In genomic region chr7:24786941-24787340, GRCh38 we compare ENCODE assay signal across 9 cellular contexts. TPM values are rescaled to one million over a fixed set of nuclear protein-coding genes. Genes with fewer than 3 reads are reported as not detected.
DNase-seq lines count a peak whose midpoint lies in the region; ATAC-seq, FAIRE-seq and TF ChIP-seq lines count a peak whose summit lies in the region.
"Had no signal": no experiment of that assay in that cellular context is flagged by ENCODE, and none has a peak within 500 bp of the region (broad histone marks: within the 10 kb centered on the region; RNA-seq: fewer than 3 reads in every experiment).

No MANE protein-coding gene starts in this region.

- peak; percentile 94 for FAIRE-seq in H54 (lab: Jason Lieb, UNC)

- intact Hi-C loops in right cardiac atrium (cut with DNase I), result no loop called here

- peak; percentile 47 to 55 for ATAC-seq in right cardiac atrium
- no peak for ATAC-seq in HG02642 (IDR thresholded peaks at IDR 0.05; ENCODE audit: poor library complexity, unreplicated experiment)
- no peak for ATAC-seq in GM19351 (IDR thresholded peaks at IDR 0.05; ENCODE audit: unreplicated experiment)

- H3K27me3 ChIP-seq in right cardiac atrium (ENCODE audit: control insufficient read depth, insufficient read depth), result no peaks in the 10 kb centered on the region
- no peaks in the 10 kb centered on the region for H3K27me3 ChIP-seq in HAP-1 (ENCODE audit: low read depth)

- no peaks in the 10 kb centered on the region for H3K36me3 ChIP-seq in HAP-1 (replicated peaks)

- TF ChIP-seq POLR2A in H54 (IDR thresholded peaks at IDR 0.05; ENCODE audit: low read depth, low read length), result no peak

- H3K27ac ChIP-seq in right cardiac atrium (ENCODE audit: low read length), result no peak overlapping the region

- no peak for TF ChIP-seq CTCF in AG09309 (IDR thresholded peaks at IDR 0.05; ENCODE audit: control insufficient read depth, insufficient read depth, low read depth, low read length, missing control alignments)
- no peak for TF ChIP-seq CTCF in GM10266 (IDR thresholded peaks at IDR 0.05; ENCODE audit: control insufficient read depth, insufficient read depth, low read depth, missing control alignments)

- in situ Hi-C loops in HAP-1 (cut with MboI; ENCODE audit: low sequenced_read_pairs), result no loop called here

- 73% methylated on average over 5 of the region's 5 CpGs for WGBS in right cardiac atrium

- peak; percentile 93 for DNase-seq in AG09309 (ENCODE audit: low read depth)
- DNase-seq in H54 (ENCODE audit: insufficient read length, low spot score), result peak; percentile 89
- DNase-seq in T1000 (lab: John Stamatoyannopoulos, UW), result peak; percentile 67
- DNase-seq in right cardiac atrium, result no peak
- no peak for DNase-seq in HAP-1 (ENCODE audit: low spot score in 2 of 2)
- DNase-seq in GM10266 (ENCODE audit: extremely low spot score), result no peak
- DNase-seq: activated T-cell treated with anti-CD3 and anti-CD28 coated beads, Interleukin-2, amount 50 U/mL, for 4 hours had no signal

- no peak overlapping the region for H3K4me3 ChIP-seq in AG09309 (ENCODE audit: control insufficient read depth, low read depth, low read length)
- H3K4me3 ChIP-seq in right cardiac atrium (ENCODE audit: low read length), result no peak overlapping the region
- no peak overlapping the region for H3K4me3 ChIP-seq in HAP-1

- H3K9me3 ChIP-seq in right cardiac atrium (ENCODE audit: control insufficient read depth, low read length), result no peaks in the 10 kb centered on the region
- H3K9me3 ChIP-seq in HAP-1, result no peaks in the 10 kb centered on the region

- H3K4me1 ChIP-seq in right cardiac atrium (ENCODE audit: control insufficient read depth, insufficient read depth, low read length) (no peaks in the 10 kb centered on the region), HAP-1 (no peaks in the 10 kb centered on the region)

RNA-seq across cellular contexts. Expression of gene GSDME, which starts 29.7 kb away (rescaled TPM):
- 1 to 10 TPM; 5.1 to 9.9 (median 6.4) TPM for total RNA-seq in right cardiac atrium
- polyA plus RNA-seq in right cardiac atrium, result 4.9 TPM

Comparison
In these comparisons a context has a peak if more than half of its experiments do, and no peak if none do; other contexts are left out.
1. DNase-seq: peak in AG09309 (single experiment), H54 (single experiment) and T1000 (single experiment); none in right cardiac atrium (0 of 3), HAP-1 (0 of 2) and GM10266 (single experiment).
2. ATAC-seq: peak in right cardiac atrium (2 of 2); none in HG02642 (single experiment) and GM19351 (single experiment).